24 cellular contexts compared by ENCODE assay signal in the genomic region with DNA sequence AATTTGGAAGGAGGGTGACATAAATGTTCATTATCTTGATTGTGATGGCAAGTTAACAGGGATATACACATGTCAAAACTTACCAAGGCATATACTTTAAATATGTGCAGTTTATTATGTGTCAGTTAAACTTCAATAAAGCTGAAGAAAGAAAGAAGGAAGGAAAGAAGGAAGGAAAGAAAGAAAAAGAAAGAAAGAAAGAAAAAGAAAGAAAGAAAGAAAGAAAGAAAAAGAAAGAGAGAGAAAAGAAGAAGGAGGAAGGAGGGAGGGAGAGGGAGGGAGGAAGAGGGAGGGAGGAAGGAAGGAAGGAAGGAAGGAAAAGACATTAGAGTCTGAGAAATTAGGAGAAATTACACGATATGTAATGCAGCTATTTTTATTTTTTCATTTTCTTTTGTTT. TPM values are rescaled to one million over a fixed set of nuclear protein-coding genes. Genes with fewer than 3 reads are reported as not detected.
DNase-seq lines count a peak whose midpoint lies in the region; ATAC-seq, FAIRE-seq and TF ChIP-seq lines count a peak whose summit lies in the region.
"Had no signal": no experiment of that assay in that cellular context is flagged by ENCODE, and none has a peak within 500 bp of the region (broad histone marks: within the 10 kb centered on the region; RNA-seq: fewer than 3 reads in every experiment).

No MANE protein-coding gene starts in this region.

- no peak for TF ChIP-seq RAD21 in HepG2 (CRISPR knock-in tag; IDR thresholded peaks at IDR 0.05)

- no peak for TF ChIP-seq CTCF in HepG2 (CRISPR knock-in tag; IDR thresholded peaks at IDR 0.05)
- no peak for TF ChIP-seq CTCF in right lobe of liver (IDR thresholded peaks at IDR 0.05)

- no peaks in the 10 kb centered on the region for H3K36me3 ChIP-seq in HepG2 (replicated peaks in 1 of 2; ENCODE audit: control insufficient read depth in 1 of 2, insufficient read depth in 2 of 2, low read length in 2 of 2)
- no peaks in the 10 kb centered on the region for H3K36me3 ChIP-seq in right lobe of liver
- H3K36me3 ChIP-seq in SJCRH30, result no peaks in the 10 kb centered on the region

- BruUV-seq in HepG2 (replicated peaks; lab: Mats Ljungman, UMichigan), result no TSS peak

- H3K4me3 Mint-ChIP-seq in activated CD4-positive, alpha-beta T cell treated with anti-CD3 and anti-CD28 coated beads for 36 hours, result no peak overlapping the region
- H3K4me3 Mint-ChIP-seq in naive B cell, result no peak overlapping the region
- H3K4me3 Mint-ChIP-seq: CD14-positive monocyte, H9 had no signal

- H3K27me3 ChIP-seq in HepG2 (ENCODE audit: control insufficient read depth in 1 of 2, insufficient read depth in 2 of 2, low read length in 2 of 2), result no peaks in the 10 kb centered on the region
- no peaks in the 10 kb centered on the region for H3K27me3 ChIP-seq in right lobe of liver
- no peaks in the 10 kb centered on the region for H3K27me3 ChIP-seq in SJCRH30

- H3K9me3 ChIP-seq in HepG2 (ENCODE audit: low read length) (no peaks in the 10 kb centered on the region), right lobe of liver (no peaks in the 10 kb centered on the region), SJCRH30 (replicated peaks) (no peaks in the 10 kb centered on the region)
- H3K9me3 ChIP-seq: Caco-2 had no signal

- in situ Hi-C loops in HepG2 (cut with HindIII; ENCODE audit: extremely low pct_ligation_motif_present, low pct_unique_long_range_greater_than_20kb), result no loop called here

- no peaks in the 10 kb centered on the region for H3K27me3 Mint-ChIP-seq in activated CD4-positive, alpha-beta T cell treated with anti-CD3 and anti-CD28 coated beads for 36 hours
- peaks cover 0 to 4% (median 1%) of the 10 kb centered on the region in 3 donors for H3K27me3 Mint-ChIP-seq in naive B cell

- no peak for TF ChIP-seq EP300 in HepG2 (IDR thresholded peaks at IDR 0.05; ENCODE audit: low read depth in 2 of 2, low read length in 2 of 2)
- no peak for TF ChIP-seq EP300 in HepG2 (CRISPR knock-in tag; IDR thresholded peaks at IDR 0.05; ENCODE audit: borderline replicate concordance)

- TF ChIP-seq POLR2A in HepG2 (IDR thresholded peaks at IDR 0.05; ENCODE audit: insufficient read depth in 1 of 2, low read depth in 2 of 2, low read length in 2 of 2) (no peak), right lobe of liver (IDR thresholded peaks at IDR 0.05) (no peak)

- H4K20me1 ChIP-seq in HepG2 (ENCODE audit: insufficient read depth, low read length), result no peaks in the 10 kb centered on the region

- H3K27ac ChIP-seq in HepG2 (ENCODE audit: extremely low read length, insufficient read depth, low read length) (no peak overlapping the region), right lobe of liver (peak overlapping the region in 1 of 3 donors; percentile 82), SJCRH30 (no peak overlapping the region)

- no peak overlapping the region for H3K9ac ChIP-seq in HepG2 (ENCODE audit: insufficient read depth, low read depth, low read length)

- no peak for ATAC-seq in activated CD4-positive, alpha-beta T cell treated with anti-CD3 and anti-CD28 coated beads for 36 hours
- no peak for ATAC-seq in HepG2
- ATAC-seq in right lobe of liver, result no peak
- ATAC-seq in naive B cell (ENCODE audit: low read depth in 2 of 2), result no peak
- ATAC-seq: GM12878, PC-3 had no signal

- FAIRE-seq in HepG2 (lab: Jason Lieb, UNC), result no peak
- FAIRE-seq: GM12878, GM19239 had no signal

- H3K79me2 ChIP-seq in HepG2 (ENCODE audit: insufficient read depth, low read length), result no peaks in the 10 kb centered on the region

- POLR2A ChIA-PET in activated CD4-positive, alpha-beta T cell treated with anti-CD3 and anti-CD28 coated beads for 36 hours (lab: Charles Lee), result interaction anchor here (0.5 kb wide), 1 partner anchor 133 kb away, joined by 3 read pairs; no protein-coding TSS in a partner anchor
- POLR2A ChIA-PET in HepG2 (lab: Yijun Ruan, JAX), result no interaction called here

- peak overlapping the region; percentile 57 for H3K27ac Mint-ChIP-seq in activated CD4-positive, alpha-beta T cell treated with anti-CD3 and anti-CD28 coated beads for 36 hours
- peak overlapping the region in 4 of 6 donors; percentile 2 to 39 (median 12) for H3K27ac Mint-ChIP-seq in naive B cell
- H3K27ac Mint-ChIP-seq: H9 had no signal

- 38% methylated on average over 1 of the region's 1 CpG for WGBS in HepG2 (ENCODE audit: low lambda C conversion rate)
- 44% methylated on average over 1 of the region's 1 CpG for WGBS in right lobe of liver (ENCODE audit: insufficient coverage, low coverage, low lambda C conversion rate, missing lambda C conversion rate)

- CTCF ChIA-PET in activated CD4-positive, alpha-beta T cell treated with anti-CD3 and anti-CD28 coated beads for 36 hours (lab: Charles Lee), result interaction anchor here (0.6 to 0.9 kb wide), 4 partner anchors 13 to 52 kb away, joined by 3 to 4 read pairs (median 4); partner anchors contain the start of gene GSTK1
- CTCF ChIA-PET in HepG2 (lab: Yijun Ruan, JAX; ENCODE audit: low intra/inter-chr PET ratio, low total read pairs), result no interaction called here

- peaks cover 11% of the 10 kb centered on the region for H3K9me3 Mint-ChIP-seq in activated CD4-positive, alpha-beta T cell treated with anti-CD3 and anti-CD28 coated beads for 36 hours (ENCODE audit: low read depth)
- peaks cover 0 to 24% (median 11%) of the 10 kb centered on the region in 7 donors for H3K9me3 Mint-ChIP-seq in naive B cell
- H3K9me3 Mint-ChIP-seq: H9 had no signal

- H2AFZ ChIP-seq in HepG2 (ENCODE audit: low read length), result no peak overlapping the region

- H3K4me1 Mint-ChIP-seq in activated CD4-positive, alpha-beta T cell treated with anti-CD3 and anti-CD28 coated beads for 36 hours, result peaks cover 75% of the 10 kb centered on the region
- H3K4me1 Mint-ChIP-seq in naive B cell, result peaks cover 40 to 44% (median 42%) of the 10 kb centered on the region in 3 donors
- H3K4me1 Mint-ChIP-seq: H9 had no signal

- H3K4me1 ChIP-seq in HepG2 (ENCODE audit: insufficient read depth, low read length) (peaks cover 32% of the 10 kb centered on the region), right lobe of liver (peaks cover 0 to 38% (median 10%) of the 10 kb centered on the region in 4 donors), SJCRH30 (no peaks in the 10 kb centered on the region)

- intact Hi-C loops in activated CD4-positive, alpha-beta T cell treated with anti-CD3 and anti-CD28 coated beads for 36 hours (cut with DNase I, micrococcal nuclease), result no loop called here
- intact Hi-C loops in HepG2 (cut with micrococcal nuclease; ENCODE audit: unreplicated experiment) (no loop called here), right lobe of liver (cut with DNase I) (loop anchor here in 1 of 2 donors (10.0 kb wide), 1 partner anchor 47 kb away; no protein-coding TSS in a partner anchor)

- peaks cover 21% of the 10 kb centered on the region for H3K36me3 Mint-ChIP-seq in activated CD4-positive, alpha-beta T cell treated with anti-CD3 and anti-CD28 coated beads for 36 hours (ENCODE audit: low read depth)
- H3K36me3 Mint-ChIP-seq in naive B cell, result peaks cover 0 to 14% of the 10 kb centered on the region in 2 donors
- H3K36me3 Mint-ChIP-seq: CD14-positive monocyte had no signal

- H3K4me2 ChIP-seq in HepG2 (ENCODE audit: low read depth, low read length), result no peak overlapping the region

- H3K4me3 ChIP-seq in HepG2 (replicated peaks in 1 of 3; ENCODE audit: insufficient read depth in 1 of 3, low read depth in 2 of 3, low read length in 3 of 3), result no peak overlapping the region
- H3K4me3 ChIP-seq in right lobe of liver, result no peak overlapping the region
- H3K4me3 ChIP-seq in SJCRH30, result no peak overlapping the region
- H3K4me3 ChIP-seq: GM12878 had no signal

- DNase-seq in activated CD4-positive, alpha-beta T cell treated with anti-CD3 and anti-CD28 coated beads for 36 hours, result no peak
- no peak for DNase-seq in activated CD4-positive, alpha-beta T cell treated with anti-CD3 and anti-CD28 coated beads, Interleukin-2, amount 50 U/mL, for 1 hour
- DNase-seq in HepG2 (ENCODE audit: low spot score) (no peak), right lobe of liver (no peak), naive B cell (no peak), NCI-H1105 treated with DMSO at 0.1 percent for 48 hours (lab: John Stamatoyannopoulos, UW) (no peak), EL (no peak), SJCRH30 (no peak)
- DNase-seq: 8988T, Caco-2, DMS153, H9, MM.1S, NCI-H1092, NCI-H146, NCI-H2029 treated with DMSO at 0.1 percent for 48 hours, NCI-H2171, NCI-H526, PC-3 had no signal

RNA-seq across cellular contexts. Expression of gene GSTK1, which starts 15.9 kb away (rescaled TPM):
- 100 to 1,000 TPM; 176 to 219 TPM for total RNA-seq in activated CD4-positive, alpha-beta T cell treated with anti-CD3 and anti-CD28 coated beads for 36 hours
- total RNA-seq in HepG2 (2016; rRNA removed; fragmentation: Illumina TruSeq; extraction: Trizol) (31.5 and 64.6 TPM in 2 replicates), right lobe of liver (100 to 1,000 TPM; 209 to 315 (median 257) TPM)
- total RNA-seq in HepG2 (2016; cell fraction: cytosol; rRNA removed; fragmentation: Illumina TruSeq; extraction: Trizol; ENCODE audit: low read depth), result 20.3 and 21.6 TPM in 2 replicates
- total RNA-seq in HepG2 (2016; cell fraction: insoluble cytoplasmic fraction; rRNA removed; fragmentation: Illumina TruSeq; extraction: Trizol), result 34.2 and 66.6 TPM in 2 replicates
- 21.6 and 25.7 TPM in 2 replicates for total RNA-seq in HepG2 (2016; cell fraction: membrane; rRNA removed; fragmentation: Illumina TruSeq; extraction: Trizol)
- total RNA-seq in HepG2 (2016; cell fraction: nucleus; rRNA removed; fragmentation: Illumina TruSeq; extraction: Trizol), result 76.0 and 84.9 TPM in 2 replicates
- polyA plus RNA-seq in HepG2 (2011; rRNA removed) (92.1 and 96.2 TPM in 2 replicates), naive B cell (ENCODE audit: low read depth in 6 of 6) (100 to 1,000 TPM; 180 to 225 (median 204) TPM)
- polyA plus RNA-seq in HepG2 (2011; cell fraction: cytosol; rRNA removed), result 77.4 and 78.9 TPM in 2 replicates
- 175 and 195 TPM in 2 replicates for polyA plus RNA-seq in HepG2 (2011; cell fraction: nucleus; rRNA removed)
- 62.6 and 63.0 TPM in 2 replicates for polyA plus RNA-seq in HepG2 (2012)
- 23.7 and 26.3 TPM in 2 replicates for polyA plus RNA-seq in HepG2 (2016; cell fraction: cytosol; fragmentation: Illumina TruSeq; extraction: Trizol; ENCODE audit: low read depth)
- 46.1 and 48.6 TPM in 2 replicates for polyA plus RNA-seq in HepG2 (2016; cell fraction: insoluble cytoplasmic fraction; fragmentation: Illumina TruSeq; extraction: Trizol; ENCODE audit: low read depth)
- polyA plus RNA-seq in HepG2 (2016; cell fraction: membrane; fragmentation: Illumina TruSeq; extraction: Trizol; ENCODE audit: low read depth), result 24.7 and 25.7 TPM in 2 replicates
- polyA plus RNA-seq in HepG2 (2016; cell fraction: nucleus; fragmentation: Illumina TruSeq; extraction: Trizol; ENCODE audit: insufficient read depth, low read depth), result 199 and 221 TPM in 2 replicates
- 43.6 and 115 TPM in 2 replicates for polyA minus RNA-seq in HepG2 (2011; rRNA and poly(A)+ RNA removed; ENCODE audit: low replicate concordance)
- polyA minus RNA-seq in HepG2 (2011; cell fraction: cytosol; rRNA and poly(A)+ RNA removed), result 25.3 TPM in 2 replicates
- 32.3 and 47.2 TPM in 2 replicates for polyA minus RNA-seq in HepG2 (2011; cell fraction: nucleus; rRNA and poly(A)+ RNA removed)
- 35.2 and 35.6 TPM in 2 replicates for total RNA-seq in SJCRH30 (2014; rRNA removed; shearing (Covaris generic))

RNA-seq across cellular contexts. Expression of gene TAS2R40, which starts 25.5 kb away (rescaled TPM):
- not detected for total RNA-seq in activated CD4-positive, alpha-beta T cell treated with anti-CD3 and anti-CD28 coated beads for 36 hours
- not detected in 2 replicates for total RNA-seq in HepG2 (2016; rRNA removed; fragmentation: Illumina TruSeq; extraction: Trizol)
- total RNA-seq in HepG2 (2016; cell fraction: cytosol; rRNA removed; fragmentation: Illumina TruSeq; extraction: Trizol; ENCODE audit: low read depth), result not detected in 2 replicates
- total RNA-seq in HepG2 (2016; cell fraction: insoluble cytoplasmic fraction; rRNA removed; fragmentation: Illumina TruSeq; extraction: Trizol), result not detected in 2 replicates
- not detected in 2 replicates for total RNA-seq in HepG2 (2016; cell fraction: membrane; rRNA removed; fragmentation: Illumina TruSeq; extraction: Trizol)
- total RNA-seq in HepG2 (2016; cell fraction: nucleus; rRNA removed; fragmentation: Illumina TruSeq; extraction: Trizol), result not detected in 2 replicates
- polyA plus RNA-seq in HepG2 (2011; rRNA removed), result not detected in 2 replicates
- polyA plus RNA-seq in HepG2 (2011; cell fraction: cytosol; rRNA removed), result not detected in 2 replicates
- not detected in 2 replicates for polyA plus RNA-seq in HepG2 (2011; cell fraction: nucleus; rRNA removed)
- polyA plus RNA-seq in HepG2 (2012), result not detected in 2 replicates
- not detected in 2 replicates for polyA plus RNA-seq in HepG2 (2016; cell fraction: cytosol; fragmentation: Illumina TruSeq; extraction: Trizol; ENCODE audit: low read depth)
- not detected in 2 replicates for polyA plus RNA-seq in HepG2 (2016; cell fraction: insoluble cytoplasmic fraction; fragmentation: Illumina TruSeq; extraction: Trizol; ENCODE audit: low read depth)
- polyA plus RNA-seq in HepG2 (2016; cell fraction: membrane; fragmentation: Illumina TruSeq; extraction: Trizol; ENCODE audit: low read depth), result not detected in 2 replicates
- polyA plus RNA-seq in HepG2 (2016; cell fraction: nucleus; fragmentation: Illumina TruSeq; extraction: Trizol; ENCODE audit: insufficient read depth, low read depth), result not detected in 2 replicates
- polyA minus RNA-seq in HepG2 (2011; rRNA and poly(A)+ RNA removed; ENCODE audit: low replicate concordance), result not detected in 2 replicates
- not detected in 2 replicates for polyA minus RNA-seq in HepG2 (2011; cell fraction: cytosol; rRNA and poly(A)+ RNA removed)
- polyA minus RNA-seq in HepG2 (2011; cell fraction: nucleus; rRNA and poly(A)+ RNA removed), result not detected in 2 replicates
- not detected for total RNA-seq in right lobe of liver
- not detected for polyA plus RNA-seq in naive B cell (ENCODE audit: low read depth in 6 of 6)
- total RNA-seq in SJCRH30 (2014; rRNA removed; shearing (Covaris generic)), result not detected in 2 replicates
- total RNA-seq: Caco-2, GM12878, H9, LHCN-M2, PC-3 had no signal
- polyA plus RNA-seq: AG04450, GM12878 had no signal

RNA-seq across cellular contexts. Expression of gene TMEM139, which starts 37.4 kb away (rescaled TPM):
- total RNA-seq in activated CD4-positive, alpha-beta T cell treated with anti-CD3 and anti-CD28 coated beads for 36 hours, result 1 to 10 TPM; 1.2 to 2.3 TPM
- total RNA-seq in HepG2 (2016; rRNA removed; fragmentation: Illumina TruSeq; extraction: Trizol) (7.8 and 7.9 TPM in 2 replicates), right lobe of liver (10 to 100 TPM in 5 of 6 experiments, 1 to 10 TPM in 1; 7.0 to 20.8 (median 14.8) TPM)
- total RNA-seq in HepG2 (2016; cell fraction: cytosol; rRNA removed; fragmentation: Illumina TruSeq; extraction: Trizol; ENCODE audit: low read depth), result 3.6 and 5.1 TPM in 2 replicates
- 6.2 and 7.5 TPM in 2 replicates for total RNA-seq in HepG2 (2016; cell fraction: insoluble cytoplasmic fraction; rRNA removed; fragmentation: Illumina TruSeq; extraction: Trizol)
- 5.7 and 6.4 TPM in 2 replicates for total RNA-seq in HepG2 (2016; cell fraction: membrane; rRNA removed; fragmentation: Illumina TruSeq; extraction: Trizol)
- total RNA-seq in HepG2 (2016; cell fraction: nucleus; rRNA removed; fragmentation: Illumina TruSeq; extraction: Trizol), result 7.4 and 8.1 TPM in 2 replicates
- polyA plus RNA-seq in HepG2 (2011; rRNA removed) (13.8 and 14.0 TPM in 2 replicates), naive B cell (ENCODE audit: low read depth in 6 of 6) (under 1 TPM in 2 of 6 donors, not detected in 4; 0.32 TPM)
- polyA plus RNA-seq in HepG2 (2011; cell fraction: cytosol; rRNA removed), result 15.4 and 16.1 TPM in 2 replicates
- 9.9 and 14.3 TPM in 2 replicates for polyA plus RNA-seq in HepG2 (2011; cell fraction: nucleus; rRNA removed)
- polyA plus RNA-seq in HepG2 (2012), result 4.0 and 13.4 TPM in 2 replicates
- 2.7 and 4.4 TPM in 2 replicates for polyA plus RNA-seq in HepG2 (2016; cell fraction: cytosol; fragmentation: Illumina TruSeq; extraction: Trizol; ENCODE audit: low read depth)
- 7.7 and 9.4 TPM in 2 replicates for polyA plus RNA-seq in HepG2 (2016; cell fraction: insoluble cytoplasmic fraction; fragmentation: Illumina TruSeq; extraction: Trizol; ENCODE audit: low read depth)
- polyA plus RNA-seq in HepG2 (2016; cell fraction: membrane; fragmentation: Illumina TruSeq; extraction: Trizol; ENCODE audit: low read depth), result 6.6 and 7.0 TPM in 2 replicates
- polyA plus RNA-seq in HepG2 (2016; cell fraction: nucleus; fragmentation: Illumina TruSeq; extraction: Trizol; ENCODE audit: insufficient read depth, low read depth), result 8.5 and 10.4 TPM in 2 replicates
- polyA minus RNA-seq in HepG2 (2011; rRNA and poly(A)+ RNA removed; ENCODE audit: low replicate concordance), result 7.2 and 31.8 TPM in 2 replicates
- 4.9 and 5.5 TPM in 2 replicates for polyA minus RNA-seq in HepG2 (2011; cell fraction: cytosol; rRNA and poly(A)+ RNA removed)
- 6.5 and 9.0 TPM in 2 replicates for polyA minus RNA-seq in HepG2 (2011; cell fraction: nucleus; rRNA and poly(A)+ RNA removed)
- total RNA-seq in SJCRH30 (2014; rRNA removed; shearing (Covaris generic)), result 0.97 and 2.5 TPM in 2 replicates
- total RNA-seq: LHCN-M2 had no signal
- polyA plus RNA-seq: AG04450, CD14-positive monocyte, GM12878 had no signal

RNA-seq across cellular contexts. Expression of gene CASP2, which starts 40.8 kb away (rescaled TPM):
- total RNA-seq in activated CD4-positive, alpha-beta T cell treated with anti-CD3 and anti-CD28 coated beads for 36 hours, result 100 to 1,000 TPM in 1 of 2 experiments, 10 to 100 TPM in 1; 91.1 to 106 TPM
- total RNA-seq in HepG2 (2016; rRNA removed; fragmentation: Illumina TruSeq; extraction: Trizol), result 13.7 and 21.2 TPM in 2 replicates
- total RNA-seq in HepG2 (2016; cell fraction: cytosol; rRNA removed; fragmentation: Illumina TruSeq; extraction: Trizol; ENCODE audit: low read depth), result 2.6 and 5.7 TPM in 2 replicates
- 13.6 and 24.5 TPM in 2 replicates for total RNA-seq in HepG2 (2016; cell fraction: insoluble cytoplasmic fraction; rRNA removed; fragmentation: Illumina TruSeq; extraction: Trizol)
- 6.8 and 7.8 TPM in 2 replicates for total RNA-seq in HepG2 (2016; cell fraction: membrane; rRNA removed; fragmentation: Illumina TruSeq; extraction: Trizol)
- total RNA-seq in HepG2 (2016; cell fraction: nucleus; rRNA removed; fragmentation: Illumina TruSeq; extraction: Trizol), result 18.2 and 18.9 TPM in 2 replicates
- polyA plus RNA-seq in HepG2 (2011; rRNA removed), result 9.0 and 10.2 TPM in 2 replicates
- 5.0 and 6.7 TPM in 2 replicates for polyA plus RNA-seq in HepG2 (2011; cell fraction: cytosol; rRNA removed)
- polyA plus RNA-seq in HepG2 (2011; cell fraction: nucleus; rRNA removed), result 17.0 and 18.3 TPM in 2 replicates
- 6.2 and 7.5 TPM in 2 replicates for polyA plus RNA-seq in HepG2 (2012)
- polyA plus RNA-seq in HepG2 (2016; cell fraction: cytosol; fragmentation: Illumina TruSeq; extraction: Trizol; ENCODE audit: low read depth), result 1.1 and 1.3 TPM in 2 replicates
- 15.7 and 18.6 TPM in 2 replicates for polyA plus RNA-seq in HepG2 (2016; cell fraction: insoluble cytoplasmic fraction; fragmentation: Illumina TruSeq; extraction: Trizol; ENCODE audit: low read depth)
- polyA plus RNA-seq in HepG2 (2016; cell fraction: membrane; fragmentation: Illumina TruSeq; extraction: Trizol; ENCODE audit: low read depth), result 4.5 and 4.8 TPM in 2 replicates
- polyA plus RNA-seq in HepG2 (2016; cell fraction: nucleus; fragmentation: Illumina TruSeq; extraction: Trizol; ENCODE audit: insufficient read depth, low read depth), result 28.4 and 33.3 TPM in 2 replicates
- polyA minus RNA-seq in HepG2 (2011; rRNA and poly(A)+ RNA removed; ENCODE audit: low replicate concordance), result 40.0 and 127 TPM in 2 replicates
- 9.3 and 18.6 TPM in 2 replicates for polyA minus RNA-seq in HepG2 (2011; cell fraction: cytosol; rRNA and poly(A)+ RNA removed)
- 23.6 and 23.9 TPM in 2 replicates for polyA minus RNA-seq in HepG2 (2011; cell fraction: nucleus; rRNA and poly(A)+ RNA removed)
- 1 to 10 TPM; 5.3 to 8.7 (median 6.7) TPM for total RNA-seq in right lobe of liver
- polyA plus RNA-seq in naive B cell (ENCODE audit: low read depth in 6 of 6), result 10 to 100 TPM in 5 of 6 donors, 1 to 10 TPM in 1; 4.2 to 42.7 (median 23.9) TPM
- 36.6 and 39.1 TPM in 2 replicates for total RNA-seq in SJCRH30 (2014; rRNA removed; shearing (Covaris generic))
